In the genomic region with DNA sequence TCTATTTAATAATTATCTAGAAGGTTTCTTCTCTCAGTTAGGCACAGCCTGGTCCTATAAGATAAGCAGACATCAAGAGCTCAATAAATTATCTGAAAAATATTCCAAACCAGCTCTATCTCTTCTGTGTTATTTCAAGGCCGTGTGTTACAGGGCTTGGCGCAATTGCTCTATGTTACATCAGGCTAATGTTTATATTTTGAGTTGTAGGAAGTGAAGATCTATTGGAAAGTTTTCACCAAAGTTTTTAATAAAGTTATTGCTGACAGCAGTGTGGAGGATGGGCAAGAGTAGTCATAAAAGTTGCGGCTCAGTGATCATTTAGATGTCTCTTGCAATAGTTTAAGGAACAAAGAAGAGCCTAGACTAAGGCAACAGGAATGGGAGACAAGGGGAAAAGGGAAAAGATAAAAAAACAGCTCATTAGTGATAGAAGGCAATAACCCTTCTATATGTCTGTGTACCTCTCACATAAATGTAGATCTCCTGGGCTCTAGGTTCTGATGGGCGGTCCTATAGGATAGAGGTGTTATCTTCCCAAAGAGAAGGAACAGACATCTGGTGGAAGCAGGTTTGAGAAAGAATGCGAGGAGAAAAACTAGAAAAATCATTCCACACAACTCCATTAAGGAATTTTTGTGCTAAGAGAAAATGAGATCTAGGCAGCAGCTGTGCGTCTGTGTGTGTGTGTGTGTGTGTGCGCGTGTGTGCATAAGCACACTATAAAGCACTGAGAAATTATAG, we compare ENCODE assay signal across 25 cellular contexts. TPM values are rescaled to one million over a fixed set of nuclear protein-coding genes. Genes with fewer than 3 reads are reported as not detected.
"Had no signal": no experiment of that assay in that cellular context is flagged by ENCODE, and none has a peak within 500 bp of the region (broad histone marks: within the 10 kb centered on the region; RNA-seq: fewer than 3 reads in every experiment).

No MANE protein-coding gene starts in this region.

- H3K27ac ChIP-seq: coronary artery, gastroesophageal sphincter, neutrophil, thyroid gland, upper lobe of right lung, vagina had no signal

- H3K4me1 Mint-ChIP-seq: endodermal cell had no signal

- ATAC-seq: gastroesophageal sphincter; left cardiac atrium; left ventricle myocardium superior; naive thymus-derived CD4-positive, alpha-beta T cell; sciatic nerve; upper lobe of right lung had no signal

- H3K27me3 ChIP-seq: gastroesophageal sphincter, thyroid gland, upper lobe of right lung, vagina had no signal

- H3K27ac Mint-ChIP-seq: endodermal cell; naive thymus-derived CD4-positive, alpha-beta T cell had no signal

- H3K36me3 Mint-ChIP-seq: naive thymus-derived CD4-positive, alpha-beta T cell had no signal

- H3K4me3 Mint-ChIP-seq: endodermal cell; naive thymus-derived CD4-positive, alpha-beta T cell had no signal

- H3K36me3 ChIP-seq: gastroesophageal sphincter, neutrophil, thyroid gland, upper lobe of right lung, vagina had no signal

- H3K4me1 ChIP-seq: thyroid gland, upper lobe of right lung had no signal

- H3K9me3 ChIP-seq: gastroesophageal sphincter, neutrophil, thyroid gland, upper lobe of right lung, vagina had no signal

- H3K4me3 ChIP-seq: coronary artery, gastroesophageal sphincter, lung, thyroid gland, upper lobe of right lung, vagina had no signal

- DNase-seq: effector CD4-positive, alpha-beta T cell; endodermal cell; foreskin fibroblast; glutamatergic neuron; kidney; left cardiac atrium; left ventricle myocardium superior; mesendoderm; naive thymus-derived CD4-positive, alpha-beta T cell; posterior cingulate gyrus; stimulated activated CD4-positive, alpha-beta T cell treated with anti-CD3 and anti-CD28 coated beads, Interleukin-12 subunit alpha, Interleukin-12 subunit beta, amount 100 ng/mL, for 4 hours; stimulated activated CD4-positive, alpha-beta T cell treated with anti-CD3 and anti-CD28 coated beads, Interleukin-2, amount 100 ng/mL, for 48 hours; stimulated activated naive CD4-positive, alpha-beta T cell treated with Interleukin-2 at 50 U/mL for 16 hours; thyroid gland; upper lobe of right lung had no signal

RNA-seq across cellular contexts. Expression of a gene that starts 5.9 kb away (rescaled TPM):
- total RNA-seq: chondrocyte; endodermal cell; naive thymus-derived CD4-positive, alpha-beta T cell; osteocyte; upper lobe of right lung had no signal
- polyA plus RNA-seq: endothelial cell of umbilical vein, neural cell had no signal
